In genomic region chr13:78420814-78421213, GRCh38 we compare ENCODE assay signal across 12 cellular contexts.
A peak's percentile ranks its signal among the peaks of the same experiment; 100 is the strongest.
DNase-seq lines count a peak whose midpoint lies in the region; ATAC-seq and FAIRE-seq lines count a peak whose summit lies in the region.
"Had no signal": no experiment of that assay in that cellular context is flagged by ENCODE, and none has a peak within 500 bp of the region (broad histone marks: within the 10 kb centered on the region; RNA-seq: fewer than 3 reads in every experiment).

No MANE protein-coding gene starts in this region.

- ATAC-seq in GM19023 (IDR thresholded peaks at IDR 0.05; ENCODE audit: unreplicated experiment) (peak; percentile 86), GM21717 (IDR thresholded peaks at IDR 0.05; ENCODE audit: unreplicated experiment) (peak; percentile 98), HG03280 (IDR thresholded peaks at IDR 0.05; ENCODE audit: unreplicated experiment) (peak; percentile 80)
- no peak for ATAC-seq in stimulated activated naive CD8-positive, alpha-beta T cell treated with anti-CD3 and anti-CD28 coated beads, Interleukin-15, Interleukin-2, amounts not matched to agents 100 U/mL and 50 U/mL, for 24 hours
- ATAC-seq: CD8-positive, alpha-beta T cell; GM23338 had no signal

- DNase-seq in putamen (ENCODE audit: low spot score): peak; percentile 18
- DNase-seq in stimulated activated naive CD8-positive, alpha-beta T cell treated with anti-CD3 and anti-CD28 coated beads, Interleukin-15, Interleukin-2, amounts not matched to agents 100 U/mL and 50 U/mL, for 24 hours: no peak
- DNase-seq in dedifferentiated amniotic fluid mesenchymal stem cell (ENCODE audit: extremely low spot score): no peak
- DNase-seq in HTR-8/SVneo (ENCODE audit: insufficient read length, low spot score): no peak
- DNase-seq: activated naive CD4-positive, alpha-beta T cell treated with anti-CD3 and anti-CD28 coated beads, Interleukin-2, amount 10 ng/mL, durations not matched to agents 7 days and 5 days; CD8-positive, alpha-beta T cell; NCI-H510A; RPMI8226 had no signal

- no peak for FAIRE-seq in HTR-8/SVneo (lab: Jason Lieb, UNC)
